ENCODE assay signal across 8 cellular contexts in genomic region chr5:132736853-132737833, GRCh38. TPM values are rescaled to one million over a fixed set of nuclear protein-coding genes. Genes with fewer than 3 reads are reported as not detected.
DNase-seq lines count a peak whose midpoint lies in the region; ATAC-seq, FAIRE-seq and TF ChIP-seq lines count a peak whose summit lies in the region.

Gene KIF3A, minus strand, starts transcription at chr5:132737546. Its CDS starts 127 bp downstream, at chr5:132737419.

- POLR2A ChIA-PET in Caco-2 (lab: Charles Lee), result no interaction called here

- FAIRE-seq in HTR-8/SVneo (lab: Jason Lieb, UNC), result peak; percentile 85

- H3K36me3 ChIP-seq in Caco-2 (ENCODE audit: control insufficient read depth, insufficient read depth, low read length) (no peaks in the 10 kb centered on the region), endocrine pancreas (ENCODE audit: control insufficient read depth, insufficient read depth, low read length) (no peaks in the 10 kb centered on the region), mesendoderm (ENCODE audit: control insufficient read depth, insufficient read depth, low read length) (no peaks in the 10 kb centered on the region)

- peak within 1 kb of the TSS; percentile 46 for H3K4me2 ChIP-seq in mesendoderm (ENCODE audit: low read length)

- DNase-seq in Caco-2 (peak; percentile 97), HTR-8/SVneo (ENCODE audit: insufficient read length, low spot score) (peak; percentile 100), NOMO-1 treated with dmso at 0.1 percent for 144 hours (lab: John Stamatoyannopoulos, UW; ENCODE audit: unreplicated experiment) (peak; percentile 87), mesendoderm (peak; percentile 98)
- DNase-seq in activated CD8-positive, alpha-beta memory T cell treated with anti-CD3 and anti-CD28 coated beads for 48 hours (ENCODE audit: low read depth in 2 of 3, low spot score in 2 of 3), result peak; percentile 96 to 98 (median 96)
- peak; percentile 97 for DNase-seq in stimulated activated CD8-positive, alpha-beta memory T cell treated with anti-CD3 and anti-CD28 coated beads, Interleukin-15, amount 100 ng/mL, for 1 hour (ENCODE audit: low read depth)

- peak; percentile 78 for ATAC-seq in GM21367 (IDR thresholded peaks at IDR 0.05; ENCODE audit: unreplicated experiment)

- H3K9me3 ChIP-seq in Caco-2, result no peaks in the 10 kb centered on the region
- no peaks in the 10 kb centered on the region for H3K9me3 ChIP-seq in endocrine pancreas (ENCODE audit: control insufficient read depth, low read length)

- no peak within 1 kb of the TSS for H4K8ac ChIP-seq in mesendoderm (ENCODE audit: low read depth, low read length)

- no peak within 1 kb of the TSS for H2BK120ac ChIP-seq in mesendoderm (ENCODE audit: low read depth, low read length)

- TF ChIP-seq CTCF in Caco-2 (IDR thresholded peaks at IDR 0.05; ENCODE audit: insufficient read depth in 1 of 2, low read depth in 1 of 2, low read length in 1 of 2, severe bottlenecking in 1 of 2, unreplicated experiment in 1 of 2), result no peak

- H3K4me1 ChIP-seq in Caco-2 (peaks cover 4% of the 10 kb centered on the region; the same call in 1 of the 2 replicates), endocrine pancreas (ENCODE audit: control insufficient read depth, insufficient read depth, low read length) (peaks cover 12% of the 10 kb centered on the region), mesendoderm (ENCODE audit: control insufficient read depth, low read depth, low read length) (no peaks in the 10 kb centered on the region)

- no peaks in the 10 kb centered on the region for H3K79me1 ChIP-seq in mesendoderm (ENCODE audit: low read length)

- peak within 1 kb of the TSS; percentile 85 for H3K9ac ChIP-seq in endocrine pancreas (ENCODE audit: control insufficient read depth, insufficient read depth, low read length)
- peak within 1 kb of the TSS; percentile 62 for H3K9ac ChIP-seq in mesendoderm (ENCODE audit: low read length)

- no peak within 1 kb of the TSS for H2AK5ac ChIP-seq in mesendoderm (ENCODE audit: low read length)

- H2BK5ac ChIP-seq in mesendoderm (ENCODE audit: low read length), result no peak within 1 kb of the TSS

- intact Hi-C loops in Caco-2 (cut with micrococcal nuclease; ENCODE audit: unreplicated experiment), result no loop called here

- no peaks in the 10 kb centered on the region for H3K27me3 Mint-ChIP-seq in Caco-2 (ENCODE audit: insufficient read depth, unreplicated experiment)

- no peak within 1 kb of the TSS for H3K18ac ChIP-seq in mesendoderm (ENCODE audit: low read length)

- peaks cover 10% of the 10 kb centered on the region for H3K36me3 Mint-ChIP-seq in Caco-2 (ENCODE audit: insufficient read depth, unreplicated experiment)

- H3K4ac ChIP-seq in mesendoderm (ENCODE audit: low read depth, low read length), result no peak within 1 kb of the TSS

- CTCF ChIA-PET in Caco-2 (lab: Charles Lee), result interaction anchor here (0.9 to 1.8 kb wide), 7 partner anchors 18 to 210 kb away, joined by 3 to 7 read pairs (median 4); partner anchors contain the start of gene GDF9

- H3K4me3 ChIP-seq in Caco-2 (ENCODE audit: low read depth, low read length), result peak within 1 kb of the TSS; percentile 95
- peak within 1 kb of the TSS; percentile 91 for H3K4me3 ChIP-seq in endocrine pancreas (ENCODE audit: control insufficient read depth, insufficient read depth, low read length)
- H3K4me3 ChIP-seq in mesendoderm (ENCODE audit: low read length), result peak within 1 kb of the TSS; percentile 27

- H4K5ac ChIP-seq in mesendoderm (ENCODE audit: low read length), result no peak within 1 kb of the TSS

- peak within 1 kb of the TSS; percentile 71 for H3K27ac Mint-ChIP-seq in Caco-2 (ENCODE audit: unreplicated experiment)

- H3K27me3 ChIP-seq in Caco-2 (replicated peaks; ENCODE audit: control insufficient read depth, insufficient read depth, low read length), result no peaks in the 10 kb centered on the region
- no peaks in the 10 kb centered on the region for H3K27me3 ChIP-seq in endocrine pancreas (ENCODE audit: control insufficient read depth, insufficient read depth, low read length)
- no peaks in the 10 kb centered on the region for H3K27me3 ChIP-seq in mesendoderm (ENCODE audit: insufficient read depth, low read length, poor library complexity)

- H3K27ac ChIP-seq in mesendoderm (ENCODE audit: low read depth, low read length), result no peak within 1 kb of the TSS

- BruUV-seq in Caco-2 (replicated peaks; lab: Mats Ljungman, UMichigan), result no TSS peak

- H3K56ac ChIP-seq in mesendoderm (ENCODE audit: low read length), result peak within 1 kb of the TSS; percentile 77

- peaks cover 9% of the 10 kb centered on the region for H3K4me1 Mint-ChIP-seq in Caco-2 (ENCODE audit: low read depth, unreplicated experiment)

- no peaks in the 10 kb centered on the region for H3K79me2 ChIP-seq in mesendoderm (ENCODE audit: control insufficient read depth, insufficient read depth, low read length)

- no peak within 1 kb of the TSS for H3K23ac ChIP-seq in mesendoderm (ENCODE audit: low read length)

- H2BK15ac ChIP-seq in mesendoderm (replicated peaks; ENCODE audit: low read depth), result no peak within 1 kb of the TSS

- H3K4me3 Mint-ChIP-seq in Caco-2 (ENCODE audit: unreplicated experiment), result peak within 1 kb of the TSS; percentile 88

- no CpG with 5 or more reads among the region's 81 CpGs for WGBS in mesendoderm (ENCODE audit: extremely low coverage, insufficient coverage, low lambda C conversion rate)

- H3K9me3 Mint-ChIP-seq in Caco-2 (ENCODE audit: unreplicated experiment), result no peaks in the 10 kb centered on the region

RNA-seq across cellular contexts. Expression of gene KIF3A, which starts in this region (rescaled TPM):
- 12.7 and 15.3 TPM in 2 replicates for total RNA-seq in Caco-2 (2022)
- 7.3 TPM for polyA plus RNA-seq in mesendoderm (2013, experiment 1 of 2)
- 6.7 TPM for polyA plus RNA-seq in mesendoderm (2013, experiment 2 of 2)

Comparison
In these comparisons a context has a peak if more than half of its experiments do, and no peak if none do; other contexts are left out.
1. H3K4me3 ChIP-seq: peak in every context shown above with its lines; median percentile 95 in Caco-2; 91 in endocrine pancreas; 27 in mesendoderm.